In the genomic region with DNA sequence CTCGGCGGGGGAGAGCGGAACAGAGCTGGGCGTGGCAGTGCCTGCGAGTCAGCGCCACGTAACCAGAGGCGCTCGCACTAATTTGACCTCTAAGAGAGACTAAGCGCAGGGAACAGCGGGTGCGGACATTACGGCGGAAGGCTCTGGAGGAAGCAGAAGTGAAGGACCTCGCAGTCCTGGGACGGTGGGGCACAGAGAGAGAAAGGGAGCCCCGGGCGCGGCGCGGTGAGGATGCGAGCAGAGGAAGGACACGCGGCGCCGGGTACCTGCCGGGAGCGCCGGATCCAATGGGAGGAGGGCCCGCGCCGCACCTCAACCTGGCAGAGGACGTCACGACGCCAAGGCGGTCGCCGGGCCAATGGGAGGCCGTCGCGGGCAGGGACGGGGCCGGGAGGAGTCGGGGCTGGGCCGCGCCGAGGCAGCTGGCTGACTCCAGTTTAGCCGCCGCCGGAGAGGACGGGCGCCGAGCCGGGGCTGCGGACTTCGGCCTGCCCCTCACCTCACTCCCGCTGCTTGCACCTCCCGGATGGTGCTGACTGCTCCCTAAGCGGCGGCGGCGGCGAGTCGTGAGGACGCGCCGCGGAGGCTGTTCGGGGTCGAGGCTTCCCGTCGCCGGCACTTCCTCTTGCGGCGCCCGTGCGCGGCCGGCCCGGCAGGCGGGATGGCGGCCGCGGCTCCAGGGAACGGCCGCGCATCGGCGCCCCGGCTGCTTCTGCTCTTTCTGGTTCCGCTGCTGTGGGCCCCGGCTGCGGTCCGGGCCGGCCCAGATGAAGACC, we compare ENCODE assay signal across 8 cellular contexts. TPM values are rescaled to one million over a fixed set of nuclear protein-coding genes. Genes with fewer than 3 reads are reported as not detected.
DNase-seq lines count a peak whose midpoint lies in the region; ATAC-seq and TF ChIP-seq lines count a peak whose summit lies in the region.

A gene with protein sequence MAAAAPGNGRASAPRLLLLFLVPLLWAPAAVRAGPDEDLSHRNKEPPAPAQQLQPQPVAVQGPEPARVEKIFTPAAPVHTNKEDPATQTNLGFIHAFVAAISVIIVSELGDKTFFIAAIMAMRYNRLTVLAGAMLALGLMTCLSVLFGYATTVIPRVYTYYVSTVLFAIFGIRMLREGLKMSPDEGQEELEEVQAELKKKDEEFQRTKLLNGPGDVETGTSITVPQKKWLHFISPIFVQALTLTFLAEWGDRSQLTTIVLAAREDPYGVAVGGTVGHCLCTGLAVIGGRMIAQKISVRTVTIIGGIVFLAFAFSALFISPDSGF (plus strand): TSS at position 429 of the 776 bp plus-strand sequence. CDS start 233 bp downstream, at position 662.

- in situ Hi-C loops in Panc1 (cut with HindIII; ENCODE audit: low pct_unique_long_range_greater_than_20kb, low sequenced_read_pairs): no loop called here

- H3K27me3 Mint-ChIP-seq in activated T-cell treated with anti-CD3 and anti-CD28 coated beads, Interleukin-2, amount 50 U/mL, for 4 hours (ENCODE audit: low read depth): no peaks in the 10 kb centered on the region

- peak within 1 kb of the TSS; percentile 93 for H3K4me3 Mint-ChIP-seq in activated T-cell treated with anti-CD3 and anti-CD28 coated beads, Interleukin-2, amount 50 U/mL, for 4 hours

- no peak for TF ChIP-seq CTCF in Panc1 (IDR thresholded peaks at IDR 0.05)

- POLR2A ChIA-PET in Panc1 (lab: Charles Lee): no interaction called here

- CTCF ChIA-PET in Panc1 (lab: Charles Lee): no interaction called here

- no peaks in the 10 kb centered on the region for H3K9me3 Mint-ChIP-seq in activated T-cell treated with anti-CD3 and anti-CD28 coated beads, Interleukin-2, amount 50 U/mL, for 4 hours

- H3K4me1 Mint-ChIP-seq in activated T-cell treated with anti-CD3 and anti-CD28 coated beads, Interleukin-2, amount 50 U/mL, for 4 hours (ENCODE audit: low read depth): peaks cover 41% of the 10 kb centered on the region

- WGBS in esophagus, 2 donors: 0 to 1% methylated on average over 77 to 95 of the region's 95 CpGs

- intact Hi-C loops in Panc1 (cut with micrococcal nuclease; ENCODE audit: unreplicated experiment): loop anchor here (5.0 kb wide), 1 partner anchor 48 kb away; a partner anchor contains a TSS

- peak within 1 kb of the TSS; percentile 84 for H3K9ac ChIP-seq in muscle layer of colon (ENCODE audit: low read length)

- H3K9me3 ChIP-seq in Panc1 (ENCODE audit: control insufficient read depth, insufficient read depth, low read depth, low read length) (no peaks in the 10 kb centered on the region), esophagus (ENCODE audit: control insufficient read depth in 2 of 2, insufficient read depth in 1 of 2, low read depth in 1 of 2, low read length in 1 of 2) (no peaks in the 10 kb centered on the region), muscle layer of colon (ENCODE audit: low read length) (no peaks in the 10 kb centered on the region)

- peaks cover 17% of the 10 kb centered on the region for H3K36me3 Mint-ChIP-seq in activated T-cell treated with anti-CD3 and anti-CD28 coated beads, Interleukin-2, amount 50 U/mL, for 4 hours (ENCODE audit: insufficient read depth)

- H3K27ac ChIP-seq in Panc1 (ENCODE audit: low read length) (peak within 1 kb of the TSS; percentile 83), esophagus (ENCODE audit: low read depth in 2 of 2, low read length in 1 of 2) (peak within 1 kb of the TSS; percentile 98 to 100), muscle layer of colon (ENCODE audit: low read depth, low read length) (peak within 1 kb of the TSS; percentile 99)

- no peaks in the 10 kb centered on the region for H3K27me3 ChIP-seq in Panc1 (ENCODE audit: control insufficient read depth, insufficient read depth, low read length)
- H3K27me3 ChIP-seq in esophagus (ENCODE audit: control insufficient read depth in 1 of 2, insufficient read depth in 2 of 2, low read length in 2 of 2): no peaks in the 10 kb centered on the region
- H3K27me3 ChIP-seq in muscle layer of colon (ENCODE audit: control insufficient read depth in 1 of 2, insufficient read depth in 2 of 2, low read length in 2 of 2): no peaks in the 10 kb centered on the region

- BruUV-seq in Panc1 (replicated peaks; lab: Mats Ljungman, UMichigan): no TSS peak

- H3K36me3 ChIP-seq in Panc1 (ENCODE audit: control insufficient read depth, insufficient read depth, low read length) (peaks cover 2% of the 10 kb centered on the region), esophagus (ENCODE audit: control insufficient read depth in 2 of 2, insufficient read depth in 2 of 2, low read length in 1 of 2) (no peaks in the 10 kb centered on the region), muscle layer of colon (ENCODE audit: insufficient read depth, low read length) (no peaks in the 10 kb centered on the region)

- H3K4me3 ChIP-seq in Panc1 (ENCODE audit: low read depth in 2 of 2, low read length in 2 of 2) (peak within 1 kb of the TSS; percentile 79 to 93), esophagus (ENCODE audit: low read depth in 1 of 2, low read length in 2 of 2) (peak within 1 kb of the TSS; percentile 97 to 99), muscle layer of colon (ENCODE audit: low read depth in 1 of 2, low read length in 2 of 2) (peak within 1 kb of the TSS; percentile 81 to 97)

- DNase-seq in DMS53 treated with DMSO at 0.1 percent for 48 hours (lab: John Stamatoyannopoulos, UW; ENCODE audit: unreplicated experiment) (peak; percentile 70), KG1 (lab: John Stamatoyannopoulos, UW) (peak; percentile 93), Panc1 (ENCODE audit: low read depth, low spot score) (no peak)
- peak; percentile 83 for DNase-seq in activated T-cell treated with anti-CD3 and anti-CD28 coated beads, Interleukin-2, amount 50 U/mL, for 4 hours
- DNase-seq in stimulated activated CD8-positive, alpha-beta memory T cell treated with anti-CD3 and anti-CD28 coated beads, Interleukin-7, amount 100 ng/mL, for 24 hours (ENCODE audit: low read depth): peak; percentile 78

- H3K4me1 ChIP-seq in Panc1 (ENCODE audit: control insufficient read depth, insufficient read depth, low read length) (peaks cover 9% of the 10 kb centered on the region), esophagus (ENCODE audit: control insufficient read depth in 2 of 2, insufficient read depth in 2 of 2, low read length in 1 of 2) (peaks cover 0 to 3% of the 10 kb centered on the region in 2 donors), muscle layer of colon (ENCODE audit: insufficient read depth, low read length) (peaks cover 32% of the 10 kb centered on the region)

- peak; percentile 94 for ATAC-seq in GM21737 (IDR thresholded peaks at IDR 0.05; ENCODE audit: unreplicated experiment)
- peak; percentile 99 for ATAC-seq in Panc1
- peak; percentile 98 for ATAC-seq in activated T-cell treated with anti-CD3 and anti-CD28 coated beads, Interleukin-2, amount 50 U/mL, for 4 hours

RNA-seq across cellular contexts. Expression of the gene that starts here (rescaled TPM):
- total RNA-seq in Panc1 (2021; ENCODE audit: unreplicated experiment): 54.6 TPM
- 55.3 TPM for polyA plus RNA-seq in Panc1 (2012; ENCODE audit: insufficient read length)
- 10 to 100 TPM; 72.3 to 75.1 (median 75.0) TPM for total RNA-seq in activated T-cell treated with anti-CD3 and anti-CD28 coated beads, Interleukin-2, amount 50 U/mL, for 4 hours
- 10 to 100 TPM; 66.3 to 84.6 TPM for polyA plus RNA-seq in esophagus
